In genomic region chr1:167175901-167176300, GRCh38 we compare ENCODE assay signal across 25 cellular contexts. TPM values are rescaled to one million over a fixed set of nuclear protein-coding genes. Genes with fewer than 3 reads are reported as not detected.
DNase-seq lines count a peak whose midpoint lies in the region; ATAC-seq and TF ChIP-seq lines count a peak whose summit lies in the region.
"Had no signal": no experiment of that assay in that cellular context is flagged by ENCODE, and none has a peak within 500 bp of the region (broad histone marks: within the 10 kb centered on the region; RNA-seq: fewer than 3 reads in every experiment).

No MANE protein-coding gene starts in this region.

- no peaks in the 10 kb centered on the region for H3K27me3 Mint-ChIP-seq in MCF 10A (ENCODE audit: insufficient read depth, unreplicated experiment)

- peaks cover 14% of the 10 kb centered on the region for H3K4me1 Mint-ChIP-seq in MCF 10A (ENCODE audit: insufficient read depth, unreplicated experiment)
- H3K4me1 Mint-ChIP-seq: activated CD8-positive, alpha-beta memory T cell treated with anti-CD3 and anti-CD28 coated beads, Interleukin-2, amount 10 ng/mL, durations not matched to agents 7 days and 5 days; activated naive CD8-positive, alpha-beta T cell treated with anti-CD3 and anti-CD28 coated beads, Interleukin-2, amount 10 ng/mL, durations not matched to agents 7 days and 5 days; activated T-helper 17 cell treated with anti-CD3 and anti-CD28 coated beads, Interleukin-2, amount 50 U/mL, for 72 hours had no signal

- DNase-seq in MCF 10A (ENCODE audit: unreplicated experiment): peak; percentile 23
- DNase-seq in breast epithelium (ENCODE audit: low spot score in 2 of 2): no peak
- peak; percentile 76 for DNase-seq in RPMI7951 (ENCODE audit: low read depth)
- DNase-seq in epithelial cell of prostate (ENCODE audit: low read depth, low spot score): no peak
- DNase-seq in NCI-H187 (lab: John Stamatoyannopoulos, UW): no peak
- DNase-seq in foreskin melanocyte: no peak
- DNase-seq: activated CD4-positive, alpha-beta T cell treated with anti-CD3 and anti-CD28 coated beads for 36 hours; activated CD8-positive, alpha-beta memory T cell treated with anti-CD3 and anti-CD28 coated beads, Interleukin-2, amount 10 ng/mL, durations not matched to agents 7 days and 5 days; activated naive CD8-positive, alpha-beta T cell treated with anti-CD3 and anti-CD28 coated beads, Interleukin-2, amount 10 ng/mL, durations not matched to agents 7 days and 5 days; C1 segment of cervical spinal cord; dermis blood vessel endothelial cell; GDM1; hippocampal formation; islet precursor cell; Kasumi-1; NCI-H524 treated with DMSO at 0.1 percent for 48 hours; right cardiac atrium; stimulated activated CD4-positive, alpha-beta T cell treated with anti-CD3 and anti-CD28 coated beads, Interleukin-15, amount 100 ng/mL, for 24 hours; SW 1271; uterus had no signal

- intact Hi-C loops in MCF 10A (cut with micrococcal nuclease): no loop called here
- intact Hi-C loops in breast epithelium (cut with DNase I; ENCODE audit: low total_unique reads): no loop called here

- no peaks in the 10 kb centered on the region for H3K27me3 ChIP-seq in breast epithelium
- H3K27me3 ChIP-seq: uterus had no signal

- H3K36me3 Mint-ChIP-seq in MCF 10A (ENCODE audit: insufficient read depth, unreplicated experiment): no peaks in the 10 kb centered on the region
- H3K36me3 Mint-ChIP-seq: activated CD8-positive, alpha-beta memory T cell treated with anti-CD3 and anti-CD28 coated beads, Interleukin-2, amount 10 ng/mL, durations not matched to agents 7 days and 5 days; activated naive CD8-positive, alpha-beta T cell treated with anti-CD3 and anti-CD28 coated beads, Interleukin-2, amount 10 ng/mL, durations not matched to agents 7 days and 5 days had no signal

- CTCF ChIA-PET in MCF 10A (lab: Yijun Ruan, JAX): interaction anchor here (0.6 to 1.4 kb wide), 8 partner anchors 11 to 337 kb away, joined by 3 to 5 read pairs (median 4); partner anchors contain the start of gene POGK

- H3K27ac ChIP-seq in breast epithelium (no peak overlapping the region), epithelial cell of prostate (peak overlapping the region; percentile 52)
- H3K27ac ChIP-seq: suprapubic skin, uterus had no signal

- TF ChIP-seq CTCF in MCF 10A (IDR thresholded peaks at IDR 0.05; ENCODE audit: unreplicated experiment) (no peak), breast epithelium (IDR thresholded peaks at IDR 0.05) (no peak)

- BruUV-seq in MCF 10A (replicated peaks; lab: Mats Ljungman, UMichigan): no TSS peak

- H3K4me3 Mint-ChIP-seq in MCF 10A (ENCODE audit: unreplicated experiment): no peak overlapping the region
- H3K4me3 Mint-ChIP-seq: activated CD4-positive, alpha-beta T cell treated with anti-CD3 and anti-CD28 coated beads for 36 hours; activated CD8-positive, alpha-beta memory T cell treated with anti-CD3 and anti-CD28 coated beads, Interleukin-2, amount 10 ng/mL, durations not matched to agents 7 days and 5 days; activated naive CD8-positive, alpha-beta T cell treated with anti-CD3 and anti-CD28 coated beads, Interleukin-2, amount 10 ng/mL, durations not matched to agents 7 days and 5 days; activated T-helper 17 cell treated with anti-CD3 and anti-CD28 coated beads, Interleukin-2, amount 50 U/mL, for 72 hours had no signal

- H3K27ac Mint-ChIP-seq in MCF 10A (ENCODE audit: low read depth, unreplicated experiment): no peak overlapping the region
- H3K27ac Mint-ChIP-seq: activated CD4-positive, alpha-beta T cell treated with anti-CD3 and anti-CD28 coated beads for 36 hours; activated CD8-positive, alpha-beta memory T cell treated with anti-CD3 and anti-CD28 coated beads, Interleukin-2, amount 10 ng/mL, durations not matched to agents 7 days and 5 days; activated naive CD8-positive, alpha-beta T cell treated with anti-CD3 and anti-CD28 coated beads, Interleukin-2, amount 10 ng/mL, durations not matched to agents 7 days and 5 days; activated T-helper 17 cell treated with anti-CD3 and anti-CD28 coated beads, Interleukin-2, amount 50 U/mL, for 72 hours had no signal

- peaks cover 3 to 7% of the 10 kb centered on the region in 2 donors for H3K9me3 ChIP-seq in breast epithelium
- H3K9me3 ChIP-seq: suprapubic skin, uterus had no signal

- ATAC-seq in HG02973 (IDR thresholded peaks at IDR 0.05; ENCODE audit: unreplicated experiment): no peak
- ATAC-seq in HG03571 (IDR thresholded peaks at IDR 0.05; ENCODE audit: unreplicated experiment): no peak
- ATAC-seq: activated CD4-positive, alpha-beta T cell treated with anti-CD3 and anti-CD28 coated beads for 36 hours; activated CD8-positive, alpha-beta memory T cell treated with anti-CD3 and anti-CD28 coated beads, Interleukin-2, amount 10 ng/mL, durations not matched to agents 7 days and 5 days; activated T-helper 17 cell treated with anti-CD3 and anti-CD28 coated beads, Interleukin-2, amount 50 U/mL, for 72 hours; right cardiac atrium; Right ventricle myocardium inferior had no signal

- no peaks in the 10 kb centered on the region for H3K4me1 ChIP-seq in breast epithelium
- H3K4me1 ChIP-seq: suprapubic skin, uterus had no signal

- H3K9me3 Mint-ChIP-seq in MCF 10A (ENCODE audit: unreplicated experiment): no peaks in the 10 kb centered on the region
- H3K9me3 Mint-ChIP-seq: activated naive CD8-positive, alpha-beta T cell treated with anti-CD3 and anti-CD28 coated beads, Interleukin-2, amount 10 ng/mL, durations not matched to agents 7 days and 5 days; activated T-helper 17 cell treated with anti-CD3 and anti-CD28 coated beads, Interleukin-2, amount 50 U/mL, for 72 hours had no signal

- H3K4me3 ChIP-seq in breast epithelium: no peak overlapping the region
- H3K4me3 ChIP-seq: suprapubic skin, uterus had no signal

- no peak for TF ChIP-seq POLR2A in breast epithelium (IDR thresholded peaks at IDR 0.05)

- POLR2A ChIA-PET in MCF 10A (lab: Yijun Ruan, JAX): interaction anchor here (1.0 to 1.1 kb wide), 2 partner anchors 13 to 19 kb away, joined by 3 to 4 read pairs; no protein-coding TSS in a partner anchor

- H3K36me3 ChIP-seq in breast epithelium: no peaks in the 10 kb centered on the region
- H3K36me3 ChIP-seq: suprapubic skin, uterus had no signal

RNA-seq across cellular contexts. Expression of gene POU2F1, which starts 44.8 kb away (rescaled TPM):
- total RNA-seq in MCF 10A (2022): 11.6 and 16.7 TPM in 2 replicates
- 10 to 100 TPM; 20.0 to 29.0 (median 21.0) TPM for total RNA-seq in breast epithelium
- total RNA-seq in RPMI7951 (2014; rRNA removed; shearing (Covaris generic)): 6.1 and 8.4 TPM in 2 replicates

Comparison
In these comparisons a context has a peak if more than half of its experiments do, and no peak if none do; other contexts are left out.
1. DNase-seq: peak in MCF 10A (single experiment) and RPMI7951 (single experiment); none in breast epithelium (0 of 2), epithelial cell of prostate (single experiment), NCI-H187 (0 of 2) and foreskin melanocyte (single experiment).